1 cellular context compared by ENCODE assay signal in the genomic region with DNA sequence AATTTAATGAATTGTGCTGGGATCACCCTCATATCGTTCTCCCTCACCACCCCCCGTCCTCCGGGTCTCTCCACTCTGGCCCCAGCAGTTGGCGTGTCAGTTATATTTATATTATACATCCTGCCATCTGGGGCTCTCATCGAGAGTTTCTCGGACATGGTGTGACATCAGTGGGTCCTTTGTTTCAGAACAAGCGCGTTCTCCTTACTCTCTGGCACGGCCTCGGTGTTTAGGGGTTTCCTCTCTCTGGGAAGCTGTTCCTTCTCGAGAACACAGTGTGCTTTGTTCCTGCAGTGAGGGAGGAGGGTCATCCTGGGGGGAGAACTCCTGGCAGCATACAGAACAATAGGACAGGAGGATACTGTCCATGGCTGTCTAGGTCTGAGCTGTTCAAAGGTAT.
TF ChIP-seq lines count a peak whose summit lies in the region.

No MANE protein-coding gene starts in this region.

TF ChIP-seq in HepG2, 621 proteins besides CTCF, POLR2A, EP300 and RAD21 (continued from another document):
- peak; percentile 89 for TF ChIP-seq PATZ1 (CRISPR knock-in tag; IDR thresholded peaks at IDR 0.05)
- no peak for TF ChIP-seq ZNF547 (CRISPR knock-in tag; IDR thresholded peaks at IDR 0.05)
- TF ChIP-seq MEIS1 (CRISPR knock-in tag; IDR thresholded peaks at IDR 0.05; ENCODE audit: borderline replicate concordance) = no peak
- TF ChIP-seq SOX13 (IDR thresholded peaks at IDR 0.05) = no peak
- peak in 1 of 2 experiments; percentile 73; a peak in 2 of 4 replicates for TF ChIP-seq SOX13 (CRISPR knock-in tag; conservative IDR thresholded peaks at IDR 0.05 in 1 of 2, IDR thresholded peaks at IDR 0.05 in 1 of 2)
- no peak for TF ChIP-seq ZNF326 (CRISPR knock-in tag; IDR thresholded peaks at IDR 0.05; ENCODE audit: borderline replicate concordance)
- TF ChIP-seq SALL1 (CRISPR knock-in tag; IDR thresholded peaks at IDR 0.05) = no peak
- no peak for TF ChIP-seq PLRG1 (conservative IDR thresholded peaks at IDR 0.05)
- no peak for TF ChIP-seq KDM5B (CRISPR knock-in tag; IDR thresholded peaks at IDR 0.05; ENCODE audit: borderline replicate concordance)
- peak; percentile 48; the same call in 1 of the 2 replicates for TF ChIP-seq SOX5 (CRISPR knock-in tag; IDR thresholded peaks at IDR 0.05; ENCODE audit: borderline replicate concordance)
- TF ChIP-seq MED1 (CRISPR knock-in tag; IDR thresholded peaks at IDR 0.05) = no peak
- TF ChIP-seq, protein P1, sequence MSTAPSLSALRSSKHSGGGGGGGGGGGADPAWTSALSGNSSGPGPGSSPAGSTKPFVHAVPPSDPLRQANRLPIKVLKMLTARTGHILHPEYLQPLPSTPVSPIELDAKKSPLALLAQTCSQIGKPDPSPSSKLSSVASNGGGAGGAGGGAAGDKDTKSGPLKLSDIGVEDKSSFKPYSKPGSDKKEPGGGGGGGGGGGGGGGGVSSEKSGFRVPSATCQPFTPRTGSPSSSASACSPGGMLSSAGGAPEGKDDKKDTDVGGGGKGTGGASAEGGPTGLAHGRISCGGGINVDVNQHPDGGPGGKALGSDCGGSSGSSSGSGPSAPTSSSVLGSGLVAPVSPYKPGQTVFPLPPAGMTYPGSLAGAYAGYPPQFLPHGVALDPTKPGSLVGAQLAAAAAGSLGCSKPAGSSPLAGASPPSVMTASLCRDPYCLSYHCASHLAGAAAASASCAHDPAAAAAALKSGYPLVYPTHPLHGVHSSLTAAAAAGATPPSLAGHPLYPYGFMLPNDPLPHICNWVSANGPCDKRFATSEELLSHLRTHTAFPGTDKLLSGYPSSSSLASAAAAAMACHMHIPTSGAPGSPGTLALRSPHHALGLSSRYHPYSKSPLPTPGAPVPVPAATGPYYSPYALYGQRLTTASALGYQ (CRISPR knock-in tag; IDR thresholded peaks at IDR 0.05) = no peak
- TF ChIP-seq TARDBP (CRISPR knock-in tag; IDR thresholded peaks at IDR 0.05) = no peak
- no peak for TF ChIP-seq NCOA5 (CRISPR knock-in tag; IDR thresholded peaks at IDR 0.05)
- no peak for TF ChIP-seq ATF7-NPFF (CRISPR knock-in tag; IDR thresholded peaks at IDR 0.05; ENCODE audit: low read depth)
